ENCODE assay signal across 8 cellular contexts in the genomic region with DNA sequence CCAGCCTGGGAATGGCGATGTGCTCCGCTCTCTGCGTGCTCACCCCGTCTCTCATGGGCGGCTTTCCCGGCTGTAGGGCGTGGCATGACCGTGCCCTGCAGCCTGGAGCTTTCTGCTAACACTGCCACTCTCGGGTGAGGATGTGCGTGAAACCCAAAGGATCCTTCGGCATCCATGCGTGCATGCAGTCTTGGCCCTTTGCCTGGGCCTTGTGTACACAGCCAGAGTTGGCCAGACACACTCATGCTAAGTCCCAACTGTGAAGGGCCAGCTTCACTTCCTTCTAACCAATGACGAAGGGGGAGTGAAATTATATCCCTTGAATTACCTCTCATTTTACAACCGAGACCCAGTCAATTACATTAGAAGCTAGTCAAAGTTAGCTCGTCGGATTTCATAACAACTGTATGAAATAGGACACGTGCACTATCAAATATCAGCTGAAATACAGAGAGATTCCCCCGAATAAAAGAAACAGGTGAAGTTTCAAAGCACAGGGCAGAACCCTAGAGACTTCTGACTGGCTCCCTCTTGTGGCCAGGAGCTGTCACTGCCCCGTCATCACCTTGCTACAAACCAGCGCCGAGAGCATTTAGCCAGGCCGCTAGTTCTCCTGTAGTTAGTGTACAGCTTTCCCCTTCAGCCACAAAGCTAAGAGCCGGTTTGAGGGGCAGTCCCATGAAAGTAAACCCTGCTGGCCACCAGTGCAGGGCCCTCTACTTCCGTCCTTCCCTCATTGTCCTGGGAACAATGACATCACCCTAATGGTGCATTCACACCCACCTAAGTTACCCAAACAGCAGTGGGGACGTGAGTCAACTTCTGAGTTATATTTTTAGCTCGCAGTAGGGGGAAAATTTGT.
DNase-seq lines count a peak whose midpoint lies in the region; ATAC-seq, FAIRE-seq and TF ChIP-seq lines count a peak whose summit lies in the region.

No MANE protein-coding gene starts in this region.

- WGBS in right cardiac atrium: 37% methylated on average over 26 of the region's 26 CpGs

- CTCF ChIA-PET in T-cell (lab: Charles Lee): interaction anchor here (0.5 to 2.3 kb wide), 21 partner anchors 9 to 1166 kb away, joined by 3 to 21 read pairs (median 3); a partner anchor contains a TSS

- H3K36me3 Mint-ChIP-seq in T-cell: no peaks in the 10 kb centered on the region

- peaks cover 0 to 51% (median 13%) of the 10 kb centered on the region in 3 donors for H3K4me1 Mint-ChIP-seq in T-cell

- H3K27me3 Mint-ChIP-seq in T-cell: peaks cover 0 to 3% of the 10 kb centered on the region in 2 donors

- ATAC-seq in HG02759 (IDR thresholded peaks at IDR 0.05; ENCODE audit: unreplicated experiment) (peak; percentile 89), T-cell (replicated peaks in 1 of 4) (peak; percentile 81 to 91 (median 88)), right cardiac atrium (peak; percentile 69 to 78)

- H3K27me3 ChIP-seq in adipocyte (replicated peaks; ENCODE audit: control insufficient read depth, insufficient read depth, low read length) (peaks cover 4% of the 10 kb centered on the region), right cardiac atrium (ENCODE audit: control insufficient read depth, insufficient read depth) (no peaks in the 10 kb centered on the region), skeletal muscle tissue (ENCODE audit: control insufficient read depth in 3 of 3, insufficient read depth in 3 of 3, low read length in 3 of 3) (peaks cover 0 to 9% (median 2%) of the 10 kb centered on the region in 3 donors)

- DNase-seq in GM12892 (ENCODE audit: insufficient read length): peak; percentile 55
- peak; percentile 91 for DNase-seq in NCI-H128 (lab: John Stamatoyannopoulos, UW; ENCODE audit: unreplicated experiment)
- peak; percentile 8 to 76 (median 60) for DNase-seq in T-cell
- peak; percentile 71 for DNase-seq in adipocyte (ENCODE audit: low read depth)
- peak; percentile 31 to 83 (median 63) for DNase-seq in right cardiac atrium
- no peak for DNase-seq in posterior vena cava (ENCODE audit: low spot score)

- no peak overlapping the region for H3K27ac ChIP-seq in right cardiac atrium (ENCODE audit: low read length)
- H3K27ac ChIP-seq in skeletal muscle tissue (ENCODE audit: low read depth, low read length): no peak overlapping the region

- intact Hi-C loops in right cardiac atrium (cut with DNase I) (loop anchor here in 2 of 4 donors (5.0 to 10.0 kb wide), 2 partner anchors 155 to 193 kb away; no protein-coding TSS in a partner anchor), posterior vena cava (cut with DNase I) (no loop called here)

- H3K4me3 ChIP-seq in adipocyte (ENCODE audit: low read length) (peak overlapping the region; percentile 20), right cardiac atrium (ENCODE audit: low read length) (no peak overlapping the region), skeletal muscle tissue (ENCODE audit: low read length in 3 of 3) (peak overlapping the region in 2 of 3 donors; percentile 38 to 54)

- H3K4me1 ChIP-seq in adipocyte (ENCODE audit: control insufficient read depth, insufficient read depth, low read length): peaks cover 4% of the 10 kb centered on the region
- H3K4me1 ChIP-seq in right cardiac atrium (ENCODE audit: control insufficient read depth, insufficient read depth, low read length): no peaks in the 10 kb centered on the region
- H3K4me1 ChIP-seq in skeletal muscle tissue (ENCODE audit: control insufficient read depth in 3 of 3, insufficient read depth in 3 of 3, low read length in 3 of 3): peaks cover 3 to 8% (median 4%) of the 10 kb centered on the region in 3 donors

- no peak for TF ChIP-seq POLR2A in GM12892 (IDR thresholded peaks at IDR 0.05; ENCODE audit: low read depth, low read length)

- H3K9ac ChIP-seq in adipocyte (ENCODE audit: low read length): no peak overlapping the region
- H3K9ac ChIP-seq in skeletal muscle tissue (ENCODE audit: low read depth in 1 of 3, low read length in 3 of 3): peak overlapping the region in 1 of 3 donors; percentile 60

- H3K36me3 ChIP-seq in adipocyte (ENCODE audit: control insufficient read depth, insufficient read depth, low read length, severe bottlenecking) (no peaks in the 10 kb centered on the region), skeletal muscle tissue (ENCODE audit: control insufficient read depth in 3 of 3, insufficient read depth in 3 of 3, low read length in 3 of 3) (no peaks in the 10 kb centered on the region)

- no peaks in the 10 kb centered on the region for H3K9me3 Mint-ChIP-seq in T-cell

- peak; percentile 33 for FAIRE-seq in GM12892 (lab: Jason Lieb, UNC)

- peak overlapping the region in 1 of 3 donors; percentile 7 for H3K4me3 Mint-ChIP-seq in T-cell

- peak overlapping the region in 1 of 2 donors; percentile 81 for H3K27ac Mint-ChIP-seq in T-cell

- POLR2A ChIA-PET in T-cell (lab: Charles Lee): no interaction called here

- H3K9me3 ChIP-seq in adipocyte (ENCODE audit: control insufficient read depth, low read length) (no peaks in the 10 kb centered on the region), right cardiac atrium (ENCODE audit: control insufficient read depth, low read length) (no peaks in the 10 kb centered on the region), skeletal muscle tissue (ENCODE audit: control insufficient read depth in 3 of 3, low read length in 3 of 3) (no peaks in the 10 kb centered on the region)
